25 cellular contexts compared by ENCODE assay signal in genomic region chr13:106331116-106331515, GRCh38.
"Had no signal": no experiment of that assay in that cellular context is flagged by ENCODE, and none has a peak within 500 bp of the region (broad histone marks: within the 10 kb centered on the region; RNA-seq: fewer than 3 reads in every experiment).

No MANE protein-coding gene starts in this region.

- H3K27me3 ChIP-seq: esophagus muscularis mucosa, foreskin keratinocyte, gastroesophageal sphincter, heart right ventricle, ovary, right lobe of liver, stomach, thyroid gland had no signal

- H3K9me3 ChIP-seq: esophagus muscularis mucosa, gastroesophageal sphincter, heart right ventricle, lower lobe of right lung, ovary, right lobe of liver, stomach, thyroid gland had no signal

- DNase-seq: dermis blood vessel endothelial cell; effector memory CD4-positive, alpha-beta T cell; foreskin keratinocyte; glutamatergic neuron; heart right ventricle; islet precursor cell; kidney glomerular epithelial cell; left ventricle myocardium superior; lower lobe of right lung; natural killer cell; occipital lobe; ovary; retina; right lobe of liver; small intestine; stimulated activated CD4-positive, alpha-beta T cell treated with anti-CD3 and anti-CD28 coated beads, Interleukin-15, amount 100 ng/mL, for 24 hours; stimulated activated CD4-positive, alpha-beta T cell treated with anti-CD3 and anti-CD28 coated beads, Interleukin-2, amount 100 ng/mL, for 48 hours; stimulated activated naive CD4-positive, alpha-beta T cell treated with Interleukin-2 at 50 U/mL for 16 hours; stomach; thyroid gland; trophoblast cell had no signal

- FAIRE-seq: endothelial cell of umbilical vein, small intestine had no signal

- ATAC-seq: foreskin keratinocyte, gastroesophageal sphincter, heart right ventricle, left ventricle myocardium superior, lower lobe of right lung, natural killer cell, right lobe of liver had no signal

- H3K36me3 ChIP-seq: esophagus muscularis mucosa, gastroesophageal sphincter, heart right ventricle, lower lobe of right lung, ovary, right lobe of liver, stomach, thyroid gland had no signal

- H3K4me1 ChIP-seq: esophagus muscularis mucosa, foreskin keratinocyte, gastroesophageal sphincter, heart right ventricle, lower lobe of right lung, right lobe of liver, stomach, thyroid gland had no signal

- H3K4me3 ChIP-seq: coronary artery, esophagus muscularis mucosa, gastroesophageal sphincter, heart right ventricle, lower lobe of right lung, ovary, right lobe of liver, stomach, thyroid gland had no signal

- H3K27ac ChIP-seq: coronary artery, esophagus muscularis mucosa, foreskin keratinocyte, gastroesophageal sphincter, heart right ventricle, lower lobe of right lung, ovary, right lobe of liver, stomach, thyroid gland had no signal
